In the genomic region with DNA sequence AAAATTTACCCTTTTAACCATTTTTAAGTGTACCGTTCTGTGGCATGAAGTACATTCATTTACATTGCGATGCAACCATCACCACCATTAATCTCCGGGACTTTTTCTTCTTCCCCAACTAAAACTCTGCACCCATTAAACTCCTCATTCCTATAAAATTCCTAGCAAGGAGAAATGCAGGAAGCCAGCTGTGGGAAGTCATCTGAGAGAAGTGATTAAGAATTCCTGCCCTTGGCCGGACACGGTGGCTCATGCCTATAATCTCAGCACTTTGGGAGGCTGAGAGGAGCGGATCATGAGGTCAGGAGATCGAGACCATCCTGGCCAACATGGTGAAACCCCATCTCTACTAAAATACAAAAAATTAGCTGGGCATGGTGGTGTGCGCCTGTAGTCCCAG, we compare ENCODE assay signal across 7 cellular contexts.
DNase-seq lines count a peak whose midpoint lies in the region; FAIRE-seq and TF ChIP-seq lines count a peak whose summit lies in the region.
"Not testable (repeated sequence)": the region's sequence is repeated elsewhere in the genome, so short reads cannot be mapped to it uniquely, and the experiment has no call there.

No MANE protein-coding gene starts in this region.

- not testable (repeated sequence) for H3K9me3 Mint-ChIP-seq in HFFc6; activated T-helper 2 cell treated with anti-CD3 and anti-CD28 coated beads, Interferon-gamma antibody, Interleukin-2, Interleukin-4, amounts not matched to agents 10 μg/mL and 5 μg/mL and 100 μg/mL, durations not matched to agents 14 hours and 24 hours and 36 hours; astrocyte (ENCODE audit: unreplicated experiment)
- H3K9me3 Mint-ChIP-seq in activated CD4-positive, alpha-beta T cell treated with anti-CD3 and anti-CD28 coated beads, Interleukin-2, amount 10 ng/mL, durations not matched to agents 24 days and 14 days: peaks cover 16% of the 10 kb centered on the region

- not testable (repeated sequence) for H3K36me3 ChIP-seq in astrocyte (ENCODE audit: insufficient read depth, low read length); neutrophil

- FAIRE-seq in astrocyte (lab: Jason Lieb, UNC): not testable (repeated sequence)

- not testable (repeated sequence) for H2AFZ ChIP-seq in astrocyte (ENCODE audit: low read depth, low read length)

- H3K4me3 Mint-ChIP-seq in HFFc6: peak overlapping the region; percentile 50
- not testable (repeated sequence) for H3K4me3 Mint-ChIP-seq in activated CD4-positive, alpha-beta T cell treated with anti-CD3 and anti-CD28 coated beads, Interleukin-2, amount 10 ng/mL, durations not matched to agents 24 days and 14 days; activated T-helper 2 cell treated with anti-CD3 and anti-CD28 coated beads, Interferon-gamma antibody, Interleukin-2, Interleukin-4, amounts not matched to agents 10 μg/mL and 5 μg/mL and 100 μg/mL, durations not matched to agents 14 hours and 24 hours and 36 hours (ENCODE audit: low read depth); astrocyte (ENCODE audit: unreplicated experiment)

- H3K27me3 Mint-ChIP-seq in HFFc6 (ENCODE audit: insufficient read depth); activated CD4-positive, alpha-beta T cell treated with anti-CD3 and anti-CD28 coated beads, Interleukin-2, amount 10 ng/mL, durations not matched to agents 24 days and 14 days; activated T-helper 2 cell treated with anti-CD3 and anti-CD28 coated beads, Interferon-gamma antibody, Interleukin-2, Interleukin-4, amounts not matched to agents 10 μg/mL and 5 μg/mL and 100 μg/mL, durations not matched to agents 14 hours and 24 hours and 36 hours (ENCODE audit: low read depth): not testable (repeated sequence)
- peaks cover 23% of the 10 kb centered on the region for H3K27me3 Mint-ChIP-seq in astrocyte (ENCODE audit: low read depth, unreplicated experiment)

- DNase-seq in EL (peak; percentile 56), HFFc6 (peak; percentile 56), RPMI7951 (ENCODE audit: low read depth) (peak; percentile 75)
- not testable (repeated sequence) for DNase-seq in activated CD4-positive, alpha-beta T cell treated with anti-CD3 and anti-CD28 coated beads, Interleukin-2, amount 10 ng/mL, durations not matched to agents 24 days and 14 days; activated T-helper 2 cell treated with anti-CD3 and anti-CD28 coated beads, Interferon-gamma antibody, Interleukin-2, Interleukin-4, amounts not matched to agents 10 μg/mL and 5 μg/mL and 100 μg/mL, durations not matched to agents 14 hours and 24 hours and 36 hours (ENCODE audit: low spot score); astrocyte (ENCODE audit: low read depth)

- H3K4me3 ChIP-seq in astrocyte (ENCODE audit: insufficient read depth, low read depth, low read length); neutrophil (ENCODE audit: low read depth in 1 of 2, low read length in 1 of 2): not testable (repeated sequence)

- not testable (repeated sequence) for H3K9me3 ChIP-seq in astrocyte (ENCODE audit: insufficient read depth, low read depth, low read length); neutrophil

- H3K27ac Mint-ChIP-seq in HFFc6: peak overlapping the region; percentile 84
- H3K27ac Mint-ChIP-seq in activated CD4-positive, alpha-beta T cell treated with anti-CD3 and anti-CD28 coated beads, Interleukin-2, amount 10 ng/mL, durations not matched to agents 24 days and 14 days: peak overlapping the region; percentile 96
- peak overlapping the region; percentile 91 for H3K27ac Mint-ChIP-seq in activated T-helper 2 cell treated with anti-CD3 and anti-CD28 coated beads, Interferon-gamma antibody, Interleukin-2, Interleukin-4, amounts not matched to agents 10 μg/mL and 5 μg/mL and 100 μg/mL, durations not matched to agents 14 hours and 24 hours and 36 hours
- H3K27ac Mint-ChIP-seq in astrocyte (ENCODE audit: unreplicated experiment): peak overlapping the region; percentile 35

- H3K4me1 Mint-ChIP-seq in HFFc6 (ENCODE audit: low read depth): peaks cover 66% of the 10 kb centered on the region
- H3K4me1 Mint-ChIP-seq in activated CD4-positive, alpha-beta T cell treated with anti-CD3 and anti-CD28 coated beads, Interleukin-2, amount 10 ng/mL, durations not matched to agents 24 days and 14 days: peaks cover 67% of the 10 kb centered on the region
- H3K4me1 Mint-ChIP-seq in activated T-helper 2 cell treated with anti-CD3 and anti-CD28 coated beads, Interferon-gamma antibody, Interleukin-2, Interleukin-4, amounts not matched to agents 10 μg/mL and 5 μg/mL and 100 μg/mL, durations not matched to agents 14 hours and 24 hours and 36 hours (ENCODE audit: low read depth): peaks cover 67% of the 10 kb centered on the region
- not testable (repeated sequence) for H3K4me1 Mint-ChIP-seq in astrocyte (ENCODE audit: low read depth, unreplicated experiment)

- TF ChIP-seq CTCF in HFFc6 (IDR thresholded peaks at IDR 0.05); astrocyte (IDR thresholded peaks at IDR 0.05; ENCODE audit: insufficient read depth, low read depth, low read length); neutrophil (IDR thresholded peaks at IDR 0.05): not testable (repeated sequence)

- not testable (repeated sequence) for H3K79me2 ChIP-seq in astrocyte (ENCODE audit: insufficient read depth, low read length)

- H3K27ac ChIP-seq in astrocyte (ENCODE audit: low read depth, low read length): not testable (repeated sequence)
- H3K27ac ChIP-seq in neutrophil: peak overlapping the region; percentile 88

- intact Hi-C loops in activated CD4-positive, alpha-beta T cell treated with anti-CD3 and anti-CD28 coated beads, Interleukin-2, amount 10 ng/mL, durations not matched to agents 24 days and 14 days (cut with micrococcal nuclease): loop anchor here (5.0 kb wide), 3 partner anchors 38 to 262 kb away; no protein-coding TSS in a partner anchor
- intact Hi-C loops in activated T-helper 2 cell treated with anti-CD3 and anti-CD28 coated beads, Interferon-gamma antibody, Interleukin-2, Interleukin-4, amounts not matched to agents 10 μg/mL and 5 μg/mL and 100 μg/mL, durations not matched to agents 14 hours and 24 hours and 36 hours (cut with micrococcal nuclease): loop anchor here (5.0 to 10.0 kb wide), 4 partner anchors 33 to 666 kb away; partner anchors contain the start of gene STIM2

- H3K27me3 ChIP-seq in astrocyte (ENCODE audit: insufficient read depth, low read length); neutrophil: not testable (repeated sequence)

- not testable (repeated sequence) for H3K36me3 Mint-ChIP-seq in HFFc6 (ENCODE audit: low read depth); astrocyte (ENCODE audit: low read depth, unreplicated experiment)
- H3K36me3 Mint-ChIP-seq in activated CD4-positive, alpha-beta T cell treated with anti-CD3 and anti-CD28 coated beads, Interleukin-2, amount 10 ng/mL, durations not matched to agents 24 days and 14 days (ENCODE audit: low read depth): peaks cover 21% of the 10 kb centered on the region
- H3K36me3 Mint-ChIP-seq in activated T-helper 2 cell treated with anti-CD3 and anti-CD28 coated beads, Interferon-gamma antibody, Interleukin-2, Interleukin-4, amounts not matched to agents 10 μg/mL and 5 μg/mL and 100 μg/mL, durations not matched to agents 14 hours and 24 hours and 36 hours (ENCODE audit: low read depth): peaks cover 13% of the 10 kb centered on the region

- H3K9ac ChIP-seq in astrocyte (ENCODE audit: low read length): not testable (repeated sequence)

- H3K4me1 ChIP-seq in astrocyte (ENCODE audit: insufficient read depth, low read length) (peaks cover 17% of the 10 kb centered on the region), neutrophil (ENCODE audit: control insufficient read depth in 1 of 2, insufficient read depth in 1 of 2, low read depth in 1 of 2, low read length in 1 of 2) (peaks cover 74 to 75% of the 10 kb centered on the region in 2 experiments)

- not testable (repeated sequence) for H3K4me2 ChIP-seq in astrocyte (ENCODE audit: low read length)

- H4K20me1 ChIP-seq in astrocyte (ENCODE audit: insufficient read depth, low read length): not testable (repeated sequence)

Comparison
In these comparisons a context has a peak if more than half of its experiments do, and no peak if none do; other contexts are left out.
1. H3K27ac Mint-ChIP-seq: peak in every context shown above with its lines; median percentile 96 in activated CD4-positive, alpha-beta T cell treated with anti-CD3 and anti-CD28 coated beads, Interleukin-2, amount 10 ng/mL, durations not matched to agents 24 days and 14 days; 91 in activated T-helper 2 cell treated with anti-CD3 and anti-CD28 coated beads, Interferon-gamma antibody, Interleukin-2, Interleukin-4, amounts not matched to agents 10 μg/mL and 5 μg/mL and 100 μg/mL, durations not matched to agents 14 hours and 24 hours and 36 hours; 84 in HFFc6; 35 in astrocyte.